26 cellular contexts compared by ENCODE assay signal in genomic region chr6:84777888-84778287, GRCh38. TPM values are rescaled to one million over a fixed set of nuclear protein-coding genes. Genes with fewer than 3 reads are reported as not detected.
DNase-seq lines count a peak whose midpoint lies in the region; ATAC-seq, FAIRE-seq and TF ChIP-seq lines count a peak whose summit lies in the region.
"Had no signal": no experiment of that assay in that cellular context is flagged by ENCODE, and none has a peak within 500 bp of the region (broad histone marks: within the 10 kb centered on the region; RNA-seq: fewer than 3 reads in every experiment).

No MANE protein-coding gene starts in this region.

- TF ChIP-seq CTCF in K562 (IDR thresholded peaks at IDR 0.05 in 2 of 3, conservative IDR thresholded peaks at IDR 0.05 in 1 of 3; ENCODE audit: insufficient read depth in 2 of 3, low read depth in 1 of 3, low read length in 3 of 3), result no peak

- intact Hi-C loops in K562 (cut with micrococcal nuclease), result loop anchor here (5.0 to 10.0 kb wide), 2 partner anchors 187 to 351 kb away; no protein-coding TSS in a partner anchor

- POLR2A ChIA-PET in K562 (lab: Yijun Ruan, JAX), result interaction anchor here (0.6 to 6.3 kb wide), 3 partner anchors 15 to 1163 kb away, joined by 3 to 35 read pairs (median 3); partner anchors contain the start of gene TBX18

- H2AFZ ChIP-seq in K562 (ENCODE audit: low read depth, low read length), result no peak overlapping the region
- H2AFZ ChIP-seq in trophoblast cell (ENCODE audit: insufficient read depth, low read length, poor library complexity), result no peak overlapping the region
- H2AFZ ChIP-seq: neural progenitor cell had no signal

- no peak overlapping the region for H4K8ac ChIP-seq in trophoblast cell (ENCODE audit: low read depth, low read length)

- no peak overlapping the region for H2BK120ac ChIP-seq in trophoblast cell (ENCODE audit: insufficient read depth, low read length, poor library complexity)

- no peak overlapping the region for H2AK5ac ChIP-seq in trophoblast cell (ENCODE audit: low read length)

- H2BK5ac ChIP-seq in trophoblast cell (ENCODE audit: low read depth, low read length, poor library complexity), result no peak overlapping the region

- no peak overlapping the region for H3K18ac ChIP-seq in trophoblast cell (ENCODE audit: low read length)

- in situ Hi-C loops in K562 (cut with MboI), result no loop called here

- no peak overlapping the region for H3K23ac ChIP-seq in trophoblast cell (ENCODE audit: low read length)

- WGBS in K562 (ENCODE audit: insufficient coverage, low coverage, missing lambda C conversion rate), result 0% methylated on average over 1 of the region's 1 CpG
- WGBS in trophoblast cell (ENCODE audit: extremely low coverage, insufficient coverage, insufficient read length), result no CpG with 5 or more reads among the region's 1 CpG

- H3K9ac ChIP-seq in K562 (ENCODE audit: insufficient read depth in 1 of 2, low read depth in 2 of 2, low read length in 2 of 2), result no peak overlapping the region
- no peak overlapping the region for H3K9ac ChIP-seq in trophoblast cell (ENCODE audit: low read length)
- H3K9ac ChIP-seq: neural progenitor cell, SK-N-SH had no signal

- no peaks in the 10 kb centered on the region for H3K36me3 ChIP-seq in K562 (ENCODE audit: control insufficient read depth, insufficient read depth, low read length)
- H3K36me3 ChIP-seq in trophoblast cell (ENCODE audit: control insufficient read depth in 1 of 2, insufficient read depth in 2 of 2, low read length in 2 of 2), result no peaks in the 10 kb centered on the region
- H3K36me3 ChIP-seq: lower lobe of right lung, neural progenitor cell had no signal

- H2BK12ac ChIP-seq in trophoblast cell (ENCODE audit: low read length), result no peak overlapping the region

- no peak overlapping the region for H3K4me2 ChIP-seq in K562 (ENCODE audit: insufficient read depth, low read length)
- no peak overlapping the region for H3K4me2 ChIP-seq in trophoblast cell (ENCODE audit: low read length)
- H3K4me2 ChIP-seq: neural progenitor cell, SK-N-SH had no signal

- no peak overlapping the region for H3K4ac ChIP-seq in trophoblast cell (ENCODE audit: low read depth, low read length)

- DNase-seq in EL (peak; percentile 86), HT1080 (ENCODE audit: low read depth) (peak; percentile 61), K562 (ENCODE audit: extremely low read depth in 1 of 4, low spot score in 3 of 4) (no peak), trophoblast cell (peak; percentile 49 to 52), NCI-H1417 treated with DMSO at 0.1 percent for 48 hours (lab: John Stamatoyannopoulos, UW) (no peak), NCI-H187 treated with DMSO at 0.1 percent for 48 hours (lab: John Stamatoyannopoulos, UW) (no peak)
- DNase-seq: activated CD4-positive, alpha-beta T cell treated with anti-CD3 and anti-CD28 coated beads, Interleukin-2, amount 10 ng/mL, durations not matched to agents 7 days and 5 days; activated naive CD4-positive, alpha-beta T cell treated with anti-CD3 and anti-CD28 coated beads, Interleukin-2, amount 10 ng/mL, durations not matched to agents 7 days and 5 days; activated T-cell treated with anti-CD3 and anti-CD28 coated beads, Interleukin-2, amount 50 U/mL, for 72 hours; amygdala; CD8-positive, alpha-beta memory T cell; cortex of kidney; glutamatergic neuron; kidney; lower lobe of right lung; NCI-H2171 treated with DMSO at 0.1 percent for 48 hours; NCI-H526; SK-N-SH; stimulated activated CD4-positive, alpha-beta T cell treated with anti-CD3 and anti-CD28 coated beads, Interleukin-15, amount 100 ng/mL, for 24 hours; T-helper 17 cell had no signal

- H3K27ac ChIP-seq in K562 (ENCODE audit: extremely low read depth, low read depth, low read length) (no peak overlapping the region), trophoblast cell (ENCODE audit: low read depth, low read length) (no peak overlapping the region)
- H3K27ac ChIP-seq: lower lobe of right lung, neural progenitor cell, RWPE1 had no signal

- CTCF ChIA-PET in K562 (lab: Yijun Ruan, JAX; ENCODE audit: low intra/inter-chr PET ratio), result no interaction called here

- peaks cover 0 to 5% of the 10 kb centered on the region in 2 experiments; a peak in 2 of 5 replicates for H3K27me3 ChIP-seq in K562 (ENCODE audit: control insufficient read depth in 2 of 2, insufficient read depth in 2 of 2, low read length in 2 of 2)
- H3K27me3 ChIP-seq in trophoblast cell (ENCODE audit: insufficient read depth, low read length), result peaks cover 26% of the 10 kb centered on the region

- H3K9me3 ChIP-seq in K562 (replicated peaks; ENCODE audit: control insufficient read depth, insufficient read depth, low read depth, low read length), result no peaks in the 10 kb centered on the region
- peaks cover 2% of the 10 kb centered on the region for H3K9me3 ChIP-seq in trophoblast cell (ENCODE audit: insufficient read depth, low read depth, low read length)
- H3K9me3 ChIP-seq: lower lobe of right lung, SK-N-SH had no signal

- H4K20me1 ChIP-seq in K562 (replicated peaks; ENCODE audit: control insufficient read depth, insufficient read depth, low read length), result no peaks in the 10 kb centered on the region

- peaks cover 2% of the 10 kb centered on the region for H3K79me1 ChIP-seq in trophoblast cell (ENCODE audit: low read length)

- H4K91ac ChIP-seq in trophoblast cell (ENCODE audit: low read depth, low read length), result no peak overlapping the region

- TF ChIP-seq RAD21 in K562 (CRISPR knock-in tag; conservative IDR thresholded peaks at IDR 0.05 in 1 of 2, IDR thresholded peaks at IDR 0.05 in 1 of 2), result 0 out of 4 replicates have a peak, but pooled peaks of 1 of the 2 experiments have one; percentile 9

- no peak overlapping the region for H4K12ac ChIP-seq in trophoblast cell (ENCODE audit: low read depth, low read length)

- TF ChIP-seq POLR2A in K562 (conservative IDR thresholded peaks at IDR 0.05), result no peak

- H3K9me1 ChIP-seq in K562 (ENCODE audit: control insufficient read depth, insufficient read depth, low read length), result no peaks in the 10 kb centered on the region

- ATAC-seq in K562, result no peak
- ATAC-seq in GM18909 (IDR thresholded peaks at IDR 0.05; ENCODE audit: poor library complexity, unreplicated experiment), result no peak
- ATAC-seq: activated T-cell treated with anti-CD3 and anti-CD28 coated beads, Interleukin-2, amount 50 U/mL, for 72 hours; HCT116; lower lobe of right lung; sciatic nerve; T-helper 17 cell had no signal

- H3K79me2 ChIP-seq in K562 (ENCODE audit: control insufficient read depth, insufficient read depth, low read length) (no peaks in the 10 kb centered on the region), trophoblast cell (ENCODE audit: control insufficient read depth, insufficient read depth, low read length, poor library complexity) (no peaks in the 10 kb centered on the region)

- BruUV-seq in K562 (replicated peaks; lab: Mats Ljungman, UMichigan), result no TSS peak

- H3K14ac ChIP-seq in trophoblast cell (ENCODE audit: low read length), result no peak overlapping the region

- no peak overlapping the region for H3K4me3 ChIP-seq in K562
- H3K4me3 ChIP-seq in trophoblast cell (ENCODE audit: low read depth, low read length), result no peak overlapping the region
- H3K4me3 ChIP-seq: lower lobe of right lung, neural progenitor cell had no signal

- TF ChIP-seq EP300 in K562 (IDR thresholded peaks at IDR 0.05; ENCODE audit: low read length), result no peak

- H3K4me1 ChIP-seq in K562 (replicated peaks in 1 of 2; ENCODE audit: control insufficient read depth in 2 of 2, insufficient read depth in 2 of 2, low read length in 2 of 2) (peaks cover 0 to 19% of the 10 kb centered on the region in 2 experiments; a peak in 2 of 5 replicates), trophoblast cell (ENCODE audit: control insufficient read depth in 1 of 2, insufficient read depth in 2 of 2, low read length in 2 of 2) (peaks cover 6 to 18% of the 10 kb centered on the region in 2 experiments)
- H3K4me1 ChIP-seq: neural progenitor cell had no signal

- FAIRE-seq in K562 (lab: Jason Lieb, UNC), result no peak
- FAIRE-seq: GM12892, kidney had no signal

TF ChIP-seq in K562, 482 proteins besides CTCF, POLR2A, EP300 and RAD21:
- TF ChIP-seq BRF2 (IDR thresholded peaks at IDR 0.05; ENCODE audit: borderline replicate concordance, insufficient read depth, insufficient read length) (no peak), FOSL1 (tag; conservative IDR thresholded peaks at IDR 0.05) (peak; percentile 45; the same call in 1 of the 2 replicates)

RNA-seq across cellular contexts. Expression of gene TBX18, which starts 13.5 kb away (rescaled TPM):
- 5.1 and 5.9 TPM in 2 replicates for total RNA-seq in HT1080 (2014; rRNA removed; shearing (Covaris generic))
- 4.5 and 4.7 TPM in 2 replicates for polyA plus RNA-seq in HT1080 (2015; cell fraction: cytosol; rRNA removed)
- 10.8 and 15.8 TPM in 2 replicates for polyA plus RNA-seq in HT1080 (2015; cell fraction: nucleus; rRNA removed)
- 48.3 and 55.1 TPM in 2 replicates for total RNA-seq in K562 (2011; cell fraction: chromatin; rRNA removed; ENCODE audit: low replicate concordance)
- 26.8 and 27.0 TPM in 2 replicates for total RNA-seq in K562 (2011; cell fraction: nucleolus; rRNA removed)
- 29.4 and 61.1 TPM in 2 replicates for total RNA-seq in K562 (2011; cell fraction: nucleoplasm; rRNA removed)
- total RNA-seq in K562 (2014; rRNA removed) (22.0 and 22.7 TPM in 2 replicates), K562 (2014; rRNA removed; fragmentation: Illumina TruSeq; extraction: Trizol) (18.3 and 21.1 TPM in 2 replicates), K562 (2015; rRNA removed; fragmentation: Illumina TruSeq; extraction: Trizol) (18.1 and 20.7 TPM in 2 replicates), K562 (2021) (28.0 and 32.9 TPM in 2 replicates)
- polyA plus RNA-seq in K562 (2011; rRNA removed) (36.1 and 41.4 TPM in 2 replicates), K562 (2014; fragmentation: Illumina TruSeq; extraction: Trizol) (17.6 and 22.8 TPM in 2 replicates), K562 (2014; fragmentation: Nextera tagmentation; extraction: Ambion mirVana) (1 to 10 TPM; 4.0 to 4.8 TPM), K562 (2014; rRNA removed) (19.2 and 26.8 TPM in 2 replicates)
- polyA plus RNA-seq in K562 (2011; cell fraction: cytosol; rRNA removed), result 32.0 and 43.8 TPM in 2 replicates
- polyA plus RNA-seq in K562 (2011; cell fraction: nucleus; rRNA removed), result 78.3 and 79.7 TPM in 2 replicates
- 18.2 and 18.7 TPM in 2 replicates for polyA plus RNA-seq in K562 (2012)
- 71.1 and 83.2 TPM in 2 replicates for polyA minus RNA-seq in K562 (2011; rRNA and poly(A)+ RNA removed)
- polyA minus RNA-seq in K562 (2011; cell fraction: cytosol; rRNA and poly(A)+ RNA removed), result 24.1 and 25.9 TPM in 2 replicates
- 79.0 and 112 TPM in 2 replicates for polyA minus RNA-seq in K562 (2011; cell fraction: nucleus; rRNA and poly(A)+ RNA removed)
- polyA plus RNA-seq in trophoblast cell (2013), result 0.19 and 0.21 TPM in 2 replicates
- total RNA-seq: activated CD4-positive, alpha-beta T cell treated with anti-CD3 and anti-CD28 coated beads, Interleukin-2, amount 10 ng/mL, durations not matched to agents 7 days and 5 days; activated T-cell treated with anti-CD3 and anti-CD28 coated beads, Interleukin-2, amount 50 U/mL, for 72 hours; CD8-positive, alpha-beta memory T cell; T-helper 17 cell had no signal
- polyA plus RNA-seq: CD8-positive, alpha-beta memory T cell had no signal

Comparison
In these comparisons a context has a peak if more than half of its experiments do, and no peak if none do; other contexts are left out.
1. DNase-seq: peak in EL (single experiment), HT1080 (single experiment) and trophoblast cell (2 of 2); none in K562 (0 of 4), NCI-H1417 treated with DMSO at 0.1 percent for 48 hours (single experiment) and NCI-H187 treated with DMSO at 0.1 percent for 48 hours (single experiment).